9 cellular contexts compared by ENCODE assay signal in genomic region chr2:227364585-227365263, GRCh38. TPM values are rescaled to one million over a fixed set of nuclear protein-coding genes. Genes with fewer than 3 reads are reported as not detected.
"Had no signal": no experiment of that assay in that cellular context is flagged by ENCODE, and none has a peak within 500 bp of the region (broad histone marks: within the 10 kb centered on the region; RNA-seq: fewer than 3 reads in every experiment).

No MANE protein-coding gene starts in this region.

RNA-seq across cellular contexts. Expression of gene TM4SF20, which starts 14.4 kb away (rescaled TPM):
- total RNA-seq: activated CD4-positive, alpha-beta memory T cell treated with anti-CD3 and anti-CD28 coated beads, Interleukin-2, amount 10 ng/mL, durations not matched to agents 7 days and 5 days; dermis blood vessel endothelial cell; liver; omental fat pad; psoas muscle; right lobe of liver; spleen; thyroid gland; WTC11 had no signal

RNA-seq across cellular contexts. Expression of gene SCYGR1, which starts 23.0 kb away (rescaled TPM):
- total RNA-seq: activated CD4-positive, alpha-beta memory T cell treated with anti-CD3 and anti-CD28 coated beads, Interleukin-2, amount 10 ng/mL, durations not matched to agents 7 days and 5 days; dermis blood vessel endothelial cell; liver; omental fat pad; psoas muscle; right lobe of liver; spleen; thyroid gland; WTC11 had no signal
